In the genomic region with DNA sequence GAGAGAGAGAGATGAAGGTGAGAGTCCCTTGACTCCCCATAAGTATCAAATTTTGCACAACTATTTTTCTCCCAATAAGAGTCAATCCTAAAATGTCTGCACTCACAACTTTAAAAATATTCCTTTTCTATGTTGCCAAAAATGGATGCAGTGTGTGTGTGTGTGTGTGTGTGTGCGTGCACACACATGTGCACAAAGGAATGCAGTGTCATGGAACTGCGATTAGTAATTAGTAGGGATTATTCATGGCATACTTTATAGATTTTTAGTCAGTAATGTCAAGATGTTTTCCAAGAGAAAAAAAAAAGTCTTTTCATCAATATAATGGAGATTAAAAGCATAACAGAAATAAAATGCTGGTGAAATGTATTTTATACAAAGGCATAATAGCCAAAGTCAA, we compare ENCODE assay signal across 1 cellular context.
TF ChIP-seq lines count a peak whose summit lies in the region.

No MANE protein-coding gene starts in this region.

TF ChIP-seq in GM12891, 5 proteins besides CTCF, POLR2A, EP300 and RAD21:
- TF ChIP-seq PAX5 (IDR thresholded peaks at IDR 0.05; ENCODE audit: insufficient read depth, low read length, severe bottlenecking) (no peak), POU2F2 (IDR thresholded peaks at IDR 0.05; ENCODE audit: low read depth, low read length) (no peak), SPI1 (IDR thresholded peaks at IDR 0.05; ENCODE audit: low read depth, low read length) (no peak), POLR2AphosphoS5 (IDR thresholded peaks at IDR 0.05; ENCODE audit: low read depth, low read length) (no peak), TAF1 (IDR thresholded peaks at IDR 0.05; ENCODE audit: low read depth, low read length) (no peak)
